ENCODE assay signal across 22 cellular contexts in the genomic region with DNA sequence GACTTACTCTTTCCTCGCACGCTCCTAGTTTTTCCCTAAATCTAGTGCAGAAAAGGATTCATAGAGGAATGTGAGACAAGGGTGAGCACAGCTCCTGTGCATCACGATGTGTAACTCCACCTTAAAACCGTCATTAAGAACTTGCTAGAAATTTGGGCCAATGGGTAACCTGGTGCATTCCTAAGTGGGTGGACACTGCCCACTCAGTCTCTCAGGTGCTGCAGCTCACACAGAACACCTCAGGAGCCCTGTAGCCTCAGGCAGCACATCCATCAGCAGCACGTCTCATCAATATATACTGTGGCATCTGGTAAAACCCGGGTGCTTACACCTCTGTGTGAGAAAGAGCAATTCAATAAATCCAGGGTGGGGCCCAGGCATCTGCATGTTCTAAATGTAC. TPM values are rescaled to one million over a fixed set of nuclear protein-coding genes. Genes with fewer than 3 reads are reported as not detected.
"Had no signal": no experiment of that assay in that cellular context is flagged by ENCODE, and none has a peak within 500 bp of the region (broad histone marks: within the 10 kb centered on the region; RNA-seq: fewer than 3 reads in every experiment).

No MANE protein-coding gene starts in this region.

- ATAC-seq: activated T-helper 17 cell treated with anti-CD3 and anti-CD28 coated beads, Interleukin-2, amount 50 U/mL, for 72 hours; right lobe of liver; stimulated activated naive CD8-positive, alpha-beta T cell treated with anti-CD3 and anti-CD28 coated beads, Interleukin-15, Interleukin-2, amounts not matched to agents 100 U/mL and 50 U/mL, for 24 hours had no signal

- H3K27me3 ChIP-seq: colonic mucosa, hepatocyte, right lobe of liver, upper lobe of right lung had no signal

- H3K36me3 ChIP-seq: cardiac muscle cell, colonic mucosa, left ventricle myocardium inferior, right lobe of liver, upper lobe of right lung had no signal

- H3K9me3 ChIP-seq: colonic mucosa, right lobe of liver, upper lobe of right lung had no signal

- H3K4me3 Mint-ChIP-seq: activated CD4-positive, alpha-beta T cell treated with anti-CD3 and anti-CD28 coated beads, Interleukin-2, amount 10 ng/mL, durations not matched to agents 24 days and 14 days; activated naive CD4-positive, alpha-beta T cell treated with anti-CD3 and anti-CD28 coated beads for 36 hours; activated T-helper 17 cell treated with anti-CD3 and anti-CD28 coated beads, Interleukin-2, amount 50 U/mL, for 72 hours; nephron had no signal

- H3K4me1 Mint-ChIP-seq: activated CD4-positive, alpha-beta T cell treated with anti-CD3 and anti-CD28 coated beads, Interleukin-2, amount 10 ng/mL, durations not matched to agents 24 days and 14 days; activated T-helper 17 cell treated with anti-CD3 and anti-CD28 coated beads, Interleukin-2, amount 50 U/mL, for 72 hours had no signal

- DNase-seq: activated CD4-positive, alpha-beta T cell treated with anti-CD3 and anti-CD28 coated beads, Interleukin-2, amount 10 ng/mL, durations not matched to agents 24 days and 14 days; activated naive CD4-positive, alpha-beta T cell treated with anti-CD3 and anti-CD28 coated beads for 36 hours; activated T-cell treated with anti-CD3 and anti-CD28 coated beads for 4 hours; effector CD4-positive, alpha-beta T cell; kidney; left ventricle myocardium inferior; mesenchymal stem cell; occipital lobe; right lobe of liver; stimulated activated CD4-positive, alpha-beta T cell treated with anti-CD3 and anti-CD28 coated beads, Interleukin-12 subunit alpha, Interleukin-12 subunit beta, amount 100 ng/mL, for 4 hours; stimulated activated CD4-positive, alpha-beta T cell treated with anti-CD3 and anti-CD28 coated beads, Interleukin-2, amount 100 ng/mL, for 48 hours; stimulated activated CD8-positive, alpha-beta memory T cell treated with anti-CD3 and anti-CD28 coated beads, Interleukin-4, amount 100 ng/mL, for 48 hours; stimulated activated naive CD8-positive, alpha-beta T cell treated with anti-CD3 and anti-CD28 coated beads, Interleukin-15, Interleukin-2, amounts not matched to agents 100 U/mL and 50 U/mL, for 24 hours; T1000; upper lobe of right lung had no signal

- H3K4me1 ChIP-seq: colonic mucosa, left ventricle myocardium inferior, upper lobe of right lung had no signal

- H3K9me3 Mint-ChIP-seq: activated CD4-positive, alpha-beta T cell treated with anti-CD3 and anti-CD28 coated beads, Interleukin-2, amount 10 ng/mL, durations not matched to agents 24 days and 14 days; activated T-helper 17 cell treated with anti-CD3 and anti-CD28 coated beads, Interleukin-2, amount 50 U/mL, for 72 hours had no signal

- H3K27ac Mint-ChIP-seq: activated CD4-positive, alpha-beta T cell treated with anti-CD3 and anti-CD28 coated beads, Interleukin-2, amount 10 ng/mL, durations not matched to agents 24 days and 14 days; activated naive CD4-positive, alpha-beta T cell treated with anti-CD3 and anti-CD28 coated beads for 36 hours; activated T-helper 17 cell treated with anti-CD3 and anti-CD28 coated beads, Interleukin-2, amount 50 U/mL, for 72 hours; nephron; progenitor cell of endocrine pancreas had no signal

- H3K4me3 ChIP-seq: cardiac muscle cell, colonic mucosa, hepatocyte, left ventricle myocardium inferior, right lobe of liver, upper lobe of right lung had no signal

RNA-seq across cellular contexts. Expression of a gene that starts 12.4 kb away (rescaled TPM):
- total RNA-seq: activated CD8-positive, alpha-beta memory T cell treated with anti-CD3 and anti-CD28 coated beads for 36 hours; activated naive CD4-positive, alpha-beta T cell treated with anti-CD3 and anti-CD28 coated beads for 36 hours; activated T-helper 17 cell treated with anti-CD3 and anti-CD28 coated beads, Interleukin-2, amount 50 U/mL, for 72 hours had no signal
